1 cellular context compared by ENCODE assay signal in the genomic region with DNA sequence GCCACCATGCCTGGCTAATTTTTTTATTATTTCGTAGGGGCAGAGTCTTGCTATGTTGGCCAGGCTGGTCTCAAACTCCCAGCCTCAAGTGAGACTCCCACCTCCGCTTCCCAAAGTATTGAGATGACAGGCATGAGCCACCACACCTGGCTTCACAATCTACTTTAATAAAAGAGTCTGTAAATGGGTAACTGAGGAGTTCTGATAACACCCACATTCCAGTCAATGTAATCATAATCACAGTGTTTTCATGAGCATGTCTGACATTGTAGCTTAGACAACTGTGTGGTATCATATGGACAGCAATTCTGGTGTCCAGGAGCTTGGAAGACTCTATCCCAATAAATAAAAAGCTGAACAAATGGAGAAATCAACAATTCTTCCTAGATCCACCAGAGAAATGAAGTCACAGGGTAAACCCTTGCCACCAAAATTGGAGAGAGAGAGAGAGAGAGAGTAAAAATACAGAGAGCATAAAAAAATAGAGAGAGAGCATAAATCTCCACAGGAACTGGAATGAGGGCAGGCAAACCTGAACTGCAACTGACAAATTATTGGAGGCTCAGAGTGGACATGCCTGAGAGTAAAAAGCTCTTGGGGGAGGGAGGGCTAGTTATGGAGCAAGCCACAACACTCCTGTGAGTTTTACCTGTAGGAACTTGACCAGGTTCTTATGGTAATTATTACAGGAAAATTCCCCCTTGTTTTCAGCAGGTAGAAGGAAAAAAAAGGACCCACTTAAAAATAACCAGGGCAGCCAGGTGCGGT.
TF ChIP-seq lines count a peak whose summit lies in the region.

No MANE protein-coding gene starts in this region.

TF ChIP-seq in IMR-90, 13 proteins besides CTCF, POLR2A, EP300 and RAD21:
- TF ChIP-seq SMC3 (IDR thresholded peaks at IDR 0.05; ENCODE audit: low read depth, low read length): no peak
- TF ChIP-seq RFX5 (IDR thresholded peaks at IDR 0.05; ENCODE audit: low read depth, low read length): no peak
- TF ChIP-seq RCOR1 (IDR thresholded peaks at IDR 0.05; ENCODE audit: insufficient replicate concordance, low read length): no peak
- no peak for TF ChIP-seq MAFK (IDR thresholded peaks at IDR 0.05; ENCODE audit: low read depth, low read length)
TF ChIP-seq in IMR-90: peak in this region for 0.
